ENCODE assay signal across 1 cellular context in genomic region chr20:51801220-51801991, GRCh38.
TF ChIP-seq lines count a peak whose summit lies in the region.

No MANE protein-coding gene starts in this region.

TF ChIP-seq in HepG2, 621 proteins besides CTCF, POLR2A, EP300 and RAD21 (continued from another document and continues in another):
- no peak for TF ChIP-seq FOXO4 (CRISPR knock-in tag; conservative IDR thresholded peaks at IDR 0.05)
- TF ChIP-seq ZNF33A (CRISPR knock-in tag; IDR thresholded peaks at IDR 0.05; ENCODE audit: borderline replicate concordance), result no peak
- TF ChIP-seq ZNF430 (CRISPR knock-in tag; IDR thresholded peaks at IDR 0.05), result peak; percentile 36; the same call in 1 of the 2 replicates
- no peak for TF ChIP-seq ZNF530 (CRISPR knock-in tag; IDR thresholded peaks at IDR 0.05; ENCODE audit: low read depth)
- no peak for TF ChIP-seq ZBTB37 (CRISPR knock-in tag; IDR thresholded peaks at IDR 0.05)
- peak; percentile 29; the same call in 1 of the 2 replicates for TF ChIP-seq PHF8 (CRISPR knock-in tag; IDR thresholded peaks at IDR 0.05)
- TF ChIP-seq POGK (CRISPR knock-in tag; conservative IDR thresholded peaks at IDR 0.05), result peak; percentile 55; the same call in 1 of the 2 replicates
- no peak for TF ChIP-seq SALL1 (CRISPR knock-in tag; IDR thresholded peaks at IDR 0.05)
- TF ChIP-seq ZNF646 (CRISPR knock-in tag; IDR thresholded peaks at IDR 0.05), result 0 out of 2 replicates have a peak, but pooled peaks have one; percentile 51
- TF ChIP-seq MAX (IDR thresholded peaks at IDR 0.05), result no peak; the same call in 1 of the 2 replicates
- TF ChIP-seq ZNF687 (CRISPR knock-in tag; IDR thresholded peaks at IDR 0.05), result peak; percentile 36
- TF ChIP-seq ATF7 (IDR thresholded peaks at IDR 0.05), result no peak
- TF ChIP-seq ATF7 (CRISPR knock-in tag; IDR thresholded peaks at IDR 0.05), result peak; percentile 34; the same call in 1 of the 2 replicates
- TF ChIP-seq ZBTB7B (CRISPR knock-in tag; IDR thresholded peaks at IDR 0.05), result peak; percentile 72
- no peak for TF ChIP-seq ZNF670 (CRISPR knock-in tag; IDR thresholded peaks at IDR 0.05; ENCODE audit: borderline replicate concordance)
- TF ChIP-seq ZNF468 (CRISPR knock-in tag; IDR thresholded peaks at IDR 0.05), result no peak
- TF ChIP-seq ZSCAN12 (CRISPR knock-in tag; IDR thresholded peaks at IDR 0.05), result no peak
- no peak for TF ChIP-seq MNT (IDR thresholded peaks at IDR 0.05)
- TF ChIP-seq POLR2AphosphoS2 (IDR thresholded peaks at IDR 0.05; ENCODE audit: low read depth, low read length), result no peak
- TF ChIP-seq ZNF550 (CRISPR knock-in tag; IDR thresholded peaks at IDR 0.05; ENCODE audit: borderline replicate concordance), result no peak
- TF ChIP-seq KDM5B (CRISPR knock-in tag; IDR thresholded peaks at IDR 0.05; ENCODE audit: borderline replicate concordance), result 0 out of 2 replicates have a peak, but pooled peaks have one; percentile 4
- TF ChIP-seq ZNF879 (CRISPR knock-in tag; IDR thresholded peaks at IDR 0.05), result 0 out of 2 replicates have a peak, but pooled peaks have one; percentile 56
- no peak for TF ChIP-seq BATF2 (CRISPR knock-in tag; IDR thresholded peaks at IDR 0.05)
- no peak for TF ChIP-seq STAT6 (CRISPR knock-in tag; IDR thresholded peaks at IDR 0.05; ENCODE audit: borderline replicate concordance)
- no peak for TF ChIP-seq SMAD3 (CRISPR knock-in tag; IDR thresholded peaks at IDR 0.05)
- no peak for TF ChIP-seq KLF16 (CRISPR knock-in tag; IDR thresholded peaks at IDR 0.05)
- TF ChIP-seq GPBP1L1 (CRISPR knock-in tag; IDR thresholded peaks at IDR 0.05), result no peak
- 0 out of 2 replicates have a peak, but pooled peaks have one; percentile 35 for TF ChIP-seq SPEN (CRISPR knock-in tag; IDR thresholded peaks at IDR 0.05; ENCODE audit: low read depth)
- peak; percentile 17; the same call in 1 of the 2 replicates for TF ChIP-seq PITX1 (CRISPR knock-in tag; IDR thresholded peaks at IDR 0.05)
- TF ChIP-seq ZNF816 (CRISPR knock-in tag; IDR thresholded peaks at IDR 0.05; ENCODE audit: borderline replicate concordance), result peak; percentile 57; the same call in 1 of the 2 replicates
